Comparison of ENCODE assay signal across 1 cellular context in the genomic region with DNA sequence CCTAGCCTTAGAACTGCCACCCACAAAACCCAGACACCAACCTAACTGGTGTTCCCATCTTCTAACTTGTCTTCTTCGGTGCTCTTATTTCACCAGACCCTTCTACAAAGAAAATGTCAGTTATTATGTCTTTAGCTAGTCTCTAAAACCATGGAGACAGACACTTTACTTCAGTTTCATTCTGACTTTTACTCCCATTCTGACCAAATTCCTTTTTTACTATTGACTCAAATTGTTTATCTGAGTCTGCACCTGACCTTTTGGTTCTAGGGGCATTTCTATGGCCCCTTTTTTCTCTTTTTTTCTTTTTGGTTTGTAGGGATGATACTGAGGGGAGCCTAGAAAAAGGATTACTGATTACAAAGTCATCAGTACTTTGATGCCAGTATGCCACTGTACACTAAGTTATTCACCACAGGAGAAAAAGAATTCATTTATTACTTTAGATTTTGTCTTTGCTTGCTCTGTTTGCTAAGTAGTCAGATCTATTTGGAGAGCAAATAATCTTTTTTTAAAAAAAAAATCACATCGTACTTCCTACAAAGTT.
A peak's percentile ranks its signal among the peaks of the same experiment; 100 is the strongest.
TF ChIP-seq lines count a peak whose summit lies in the region.

No MANE protein-coding gene starts in this region.

TF ChIP-seq in HepG2, 621 proteins besides CTCF, POLR2A, EP300 and RAD21 (continued from another document and continues in another):
- TF ChIP-seq SP1 (IDR thresholded peaks at IDR 0.05): no peak
- TF ChIP-seq SP1 (CRISPR knock-in tag; IDR thresholded peaks at IDR 0.05): no peak
- TF ChIP-seq FOXJ3 (CRISPR knock-in tag; IDR thresholded peaks at IDR 0.05; ENCODE audit: borderline replicate concordance): peak; percentile 74; the same call in 1 of the 2 replicates
- peak; percentile 42; the same call in 1 of the 2 replicates for TF ChIP-seq RCOR2 (CRISPR knock-in tag; IDR thresholded peaks at IDR 0.05)
- no peak for TF ChIP-seq ZNF660 (CRISPR knock-in tag; IDR thresholded peaks at IDR 0.05; ENCODE audit: borderline replicate concordance, low read depth)
- TF ChIP-seq ZNF12 (CRISPR knock-in tag; IDR thresholded peaks at IDR 0.05): no peak
- TF ChIP-seq ZBTB7B (CRISPR knock-in tag; IDR thresholded peaks at IDR 0.05): peak; percentile 80; the same call in 1 of the 2 replicates
- TF ChIP-seq, protein P1, sequence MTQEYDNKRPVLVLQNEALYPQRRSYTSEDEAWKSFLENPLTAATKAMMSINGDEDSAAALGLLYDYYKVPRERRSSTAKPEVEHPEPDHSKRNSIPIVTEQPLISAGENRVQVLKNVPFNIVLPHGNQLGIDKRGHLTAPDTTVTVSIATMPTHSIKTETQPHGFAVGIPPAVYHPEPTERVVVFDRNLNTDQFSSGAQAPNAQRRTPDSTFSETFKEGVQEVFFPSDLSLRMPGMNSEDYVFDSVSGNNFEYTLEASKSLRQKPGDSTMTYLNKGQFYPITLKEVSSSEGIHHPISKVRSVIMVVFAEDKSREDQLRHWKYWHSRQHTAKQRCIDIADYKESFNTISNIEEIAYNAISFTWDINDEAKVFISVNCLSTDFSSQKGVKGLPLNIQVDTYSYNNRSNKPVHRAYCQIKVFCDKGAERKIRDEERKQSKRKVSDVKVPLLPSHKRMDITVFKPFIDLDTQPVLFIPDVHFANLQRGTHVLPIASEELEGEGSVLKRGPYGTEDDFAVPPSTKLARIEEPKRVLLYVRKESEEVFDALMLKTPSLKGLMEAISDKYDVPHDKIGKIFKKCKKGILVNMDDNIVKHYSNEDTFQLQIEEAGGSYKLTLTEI (CRISPR knock-in tag; conservative IDR thresholded peaks at IDR 0.05): no peak
- TF ChIP-seq ZNF468 (CRISPR knock-in tag; IDR thresholded peaks at IDR 0.05): no peak
- TF ChIP-seq CBX1 (IDR thresholded peaks at IDR 0.05; ENCODE audit: low read depth): no peak
- TF ChIP-seq MED13 (CRISPR knock-in tag; IDR thresholded peaks at IDR 0.05): no peak
- TF ChIP-seq ZFP36L1 (CRISPR knock-in tag; IDR thresholded peaks at IDR 0.05): no peak
- TF ChIP-seq SOX6 (IDR thresholded peaks at IDR 0.05): no peak
- TF ChIP-seq SOX6 (CRISPR knock-in tag; IDR thresholded peaks at IDR 0.05): peak; percentile 67; the same call in 1 of the 2 replicates
- no peak for TF ChIP-seq ZNF552 (CRISPR knock-in tag; IDR thresholded peaks at IDR 0.05; ENCODE audit: borderline replicate concordance)
- no peak for TF ChIP-seq ZBTB21 (CRISPR knock-in tag; IDR thresholded peaks at IDR 0.05)
- TF ChIP-seq PLRG1 (conservative IDR thresholded peaks at IDR 0.05): no peak
- TF ChIP-seq ETV6 (CRISPR knock-in tag; conservative IDR thresholded peaks at IDR 0.05): no peak
- TF ChIP-seq, protein P2, sequence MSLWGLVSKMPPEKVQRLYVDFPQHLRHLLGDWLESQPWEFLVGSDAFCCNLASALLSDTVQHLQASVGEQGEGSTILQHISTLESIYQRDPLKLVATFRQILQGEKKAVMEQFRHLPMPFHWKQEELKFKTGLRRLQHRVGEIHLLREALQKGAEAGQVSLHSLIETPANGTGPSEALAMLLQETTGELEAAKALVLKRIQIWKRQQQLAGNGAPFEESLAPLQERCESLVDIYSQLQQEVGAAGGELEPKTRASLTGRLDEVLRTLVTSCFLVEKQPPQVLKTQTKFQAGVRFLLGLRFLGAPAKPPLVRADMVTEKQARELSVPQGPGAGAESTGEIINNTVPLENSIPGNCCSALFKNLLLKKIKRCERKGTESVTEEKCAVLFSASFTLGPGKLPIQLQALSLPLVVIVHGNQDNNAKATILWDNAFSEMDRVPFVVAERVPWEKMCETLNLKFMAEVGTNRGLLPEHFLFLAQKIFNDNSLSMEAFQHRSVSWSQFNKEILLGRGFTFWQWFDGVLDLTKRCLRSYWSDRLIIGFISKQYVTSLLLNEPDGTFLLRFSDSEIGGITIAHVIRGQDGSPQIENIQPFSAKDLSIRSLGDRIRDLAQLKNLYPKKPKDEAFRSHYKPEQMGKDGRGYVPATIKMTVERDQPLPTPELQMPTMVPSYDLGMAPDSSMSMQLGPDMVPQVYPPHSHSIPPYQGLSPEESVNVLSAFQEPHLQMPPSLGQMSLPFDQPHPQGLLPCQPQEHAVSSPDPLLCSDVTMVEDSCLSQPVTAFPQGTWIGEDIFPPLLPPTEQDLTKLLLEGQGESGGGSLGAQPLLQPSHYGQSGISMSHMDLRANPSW (CRISPR knock-in tag; IDR thresholded peaks at IDR 0.05; ENCODE audit: borderline replicate concordance): no peak
- TF ChIP-seq TBX2 (CRISPR knock-in tag; IDR thresholded peaks at IDR 0.05; ENCODE audit: borderline replicate concordance): no peak
- no peak for TF ChIP-seq KLF6 (CRISPR knock-in tag; IDR thresholded peaks at IDR 0.05)
- TF ChIP-seq KMT2A (CRISPR knock-in tag; IDR thresholded peaks at IDR 0.05): no peak; the same call in 1 of the 2 replicates
- no peak for TF ChIP-seq TOPORS (CRISPR knock-in tag; IDR thresholded peaks at IDR 0.05)
- TF ChIP-seq IRX3 (CRISPR knock-in tag; IDR thresholded peaks at IDR 0.05; ENCODE audit: borderline replicate concordance, low read depth): no peak
- TF ChIP-seq, protein P3, sequence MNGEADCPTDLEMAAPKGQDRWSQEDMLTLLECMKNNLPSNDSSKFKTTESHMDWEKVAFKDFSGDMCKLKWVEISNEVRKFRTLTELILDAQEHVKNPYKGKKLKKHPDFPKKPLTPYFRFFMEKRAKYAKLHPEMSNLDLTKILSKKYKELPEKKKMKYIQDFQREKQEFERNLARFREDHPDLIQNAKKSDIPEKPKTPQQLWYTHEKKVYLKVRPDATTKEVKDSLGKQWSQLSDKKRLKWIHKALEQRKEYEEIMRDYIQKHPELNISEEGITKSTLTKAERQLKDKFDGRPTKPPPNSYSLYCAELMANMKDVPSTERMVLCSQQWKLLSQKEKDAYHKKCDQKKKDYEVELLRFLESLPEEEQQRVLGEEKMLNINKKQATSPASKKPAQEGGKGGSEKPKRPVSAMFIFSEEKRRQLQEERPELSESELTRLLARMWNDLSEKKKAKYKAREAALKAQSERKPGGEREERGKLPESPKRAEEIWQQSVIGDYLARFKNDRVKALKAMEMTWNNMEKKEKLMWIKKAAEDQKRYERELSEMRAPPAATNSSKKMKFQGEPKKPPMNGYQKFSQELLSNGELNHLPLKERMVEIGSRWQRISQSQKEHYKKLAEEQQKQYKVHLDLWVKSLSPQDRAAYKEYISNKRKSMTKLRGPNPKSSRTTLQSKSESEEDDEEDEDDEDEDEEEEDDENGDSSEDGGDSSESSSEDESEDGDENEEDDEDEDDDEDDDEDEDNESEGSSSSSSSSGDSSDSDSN (CRISPR knock-in tag; IDR thresholded peaks at IDR 0.05): no peak
- TF ChIP-seq ZNF644 (CRISPR knock-in tag; IDR thresholded peaks at IDR 0.05; ENCODE audit: low read depth): no peak
- no peak for TF ChIP-seq RARG (CRISPR knock-in tag; IDR thresholded peaks at IDR 0.05; ENCODE audit: low read depth)
- no peak for TF ChIP-seq ESRRA (CRISPR knock-in tag; IDR thresholded peaks at IDR 0.05; ENCODE audit: low read depth)
- no peak for TF ChIP-seq ZNF431 (CRISPR knock-in tag; IDR thresholded peaks at IDR 0.05; ENCODE audit: borderline replicate concordance, low read depth)
- no peak for TF ChIP-seq ZNF883 (CRISPR knock-in tag; IDR thresholded peaks at IDR 0.05; ENCODE audit: not compliant biosample characterization)
- peak; percentile 84 for TF ChIP-seq HNF4A (CRISPR knock-in tag; IDR thresholded peaks at IDR 0.05)
- TF ChIP-seq, protein P4, sequence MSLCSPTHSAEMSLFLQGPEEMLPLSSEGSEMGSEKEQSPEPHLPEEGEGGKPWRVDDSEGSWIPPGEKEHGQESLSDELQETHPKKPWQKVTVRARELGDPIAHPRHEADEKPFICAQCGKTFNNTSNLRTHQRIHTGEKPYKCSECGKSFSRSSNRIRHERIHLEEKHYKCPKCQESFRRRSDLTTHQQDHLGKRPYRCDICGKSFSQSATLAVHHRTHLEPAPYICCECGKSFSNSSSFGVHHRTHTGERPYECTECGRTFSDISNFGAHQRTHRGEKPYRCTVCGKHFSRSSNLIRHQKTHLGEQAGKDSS (CRISPR knock-in tag; IDR thresholded peaks at IDR 0.05; ENCODE audit: borderline replicate concordance, low read depth): no peak
- TF ChIP-seq HDAC2 (CRISPR knock-in tag; IDR thresholded peaks at IDR 0.05): 0 out of 2 replicates have a peak, but pooled peaks have one; percentile 58
- TF ChIP-seq AGO1 (IDR thresholded peaks at IDR 0.05; ENCODE audit: low read depth, low read length, poor library complexity, severe bottlenecking): no peak
- peak; percentile 34; the same call in 1 of the 2 replicates for TF ChIP-seq ZKSCAN8 (CRISPR knock-in tag; IDR thresholded peaks at IDR 0.05; ENCODE audit: borderline replicate concordance)
- TF ChIP-seq KLF11 (CRISPR knock-in tag; IDR thresholded peaks at IDR 0.05): no peak
- TF ChIP-seq ZNF331 (CRISPR knock-in tag; IDR thresholded peaks at IDR 0.05): 0 out of 2 replicates have a peak, but pooled peaks have one; percentile 42
- no peak for TF ChIP-seq ZNF274 (CRISPR knock-in tag; IDR thresholded peaks at IDR 0.05)
- no peak for TF ChIP-seq ZNF678 (CRISPR knock-in tag; IDR thresholded peaks at IDR 0.05)
- TF ChIP-seq SRSF9 (IDR thresholded peaks at IDR 0.05; ENCODE audit: borderline replicate concordance, insufficient read depth, low read depth, low read length, poor library complexity, severe bottlenecking): no peak
- TF ChIP-seq ZNF577 (CRISPR knock-in tag; IDR thresholded peaks at IDR 0.05; ENCODE audit: borderline replicate concordance, low read depth): no peak
- no peak for TF ChIP-seq ZNF781 (CRISPR knock-in tag; IDR thresholded peaks at IDR 0.05; ENCODE audit: borderline replicate concordance, not compliant biosample characterization)
- TF ChIP-seq, protein P5, sequence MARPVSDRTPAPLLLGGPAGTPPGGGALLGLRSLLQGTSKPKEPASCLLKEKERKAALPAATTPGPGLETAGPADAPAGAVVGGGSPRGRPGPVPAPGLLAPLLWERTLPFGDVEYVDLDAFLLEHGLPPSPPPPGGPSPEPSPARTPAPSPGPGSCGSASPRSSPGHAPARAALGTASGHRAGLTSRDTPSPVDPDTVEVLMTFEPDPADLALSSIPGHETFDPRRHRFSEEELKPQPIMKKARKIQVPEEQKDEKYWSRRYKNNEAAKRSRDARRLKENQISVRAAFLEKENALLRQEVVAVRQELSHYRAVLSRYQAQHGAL (CRISPR knock-in tag; IDR thresholded peaks at IDR 0.05; ENCODE audit: not compliant biosample characterization): no peak
- TF ChIP-seq DPF2 (CRISPR knock-in tag; IDR thresholded peaks at IDR 0.05; ENCODE audit: borderline replicate concordance, low read depth): peak; percentile 68; the same call in 1 of the 2 replicates
- no peak for TF ChIP-seq ZNF101 (CRISPR knock-in tag; IDR thresholded peaks at IDR 0.05; ENCODE audit: borderline replicate concordance, low read depth)
- TF ChIP-seq SP5 (CRISPR knock-in tag; IDR thresholded peaks at IDR 0.05; ENCODE audit: borderline replicate concordance, low read depth): no peak
- TF ChIP-seq, protein P6, sequence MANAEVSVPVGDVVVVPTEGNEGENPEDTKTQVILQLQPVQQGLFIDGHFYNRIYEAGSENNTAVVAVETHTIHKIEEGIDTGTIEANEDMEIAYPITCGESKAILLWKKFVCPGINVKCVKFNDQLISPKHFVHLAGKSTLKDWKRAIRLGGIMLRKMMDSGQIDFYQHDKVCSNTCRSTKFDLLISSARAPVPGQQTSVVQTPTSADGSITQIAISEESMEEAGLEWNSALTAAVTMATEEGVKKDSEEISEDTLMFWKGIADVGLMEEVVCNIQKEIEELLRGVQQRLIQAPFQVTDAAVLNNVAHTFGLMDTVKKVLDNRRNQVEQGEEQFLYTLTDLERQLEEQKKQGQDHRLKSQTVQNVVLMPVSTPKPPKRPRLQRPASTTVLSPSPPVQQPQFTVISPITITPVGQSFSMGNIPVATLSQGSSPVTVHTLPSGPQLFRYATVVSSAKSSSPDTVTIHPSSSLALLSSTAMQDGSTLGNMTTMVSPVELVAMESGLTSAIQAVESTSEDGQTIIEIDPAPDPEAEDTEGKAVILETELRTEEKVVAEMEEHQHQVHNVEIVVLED (CRISPR knock-in tag; IDR thresholded peaks at IDR 0.05; ENCODE audit: borderline replicate concordance): no peak
- TF ChIP-seq SIX4 (CRISPR knock-in tag; IDR thresholded peaks at IDR 0.05): peak; percentile 44; the same call in 1 of the 2 replicates
- TF ChIP-seq PAX8 (CRISPR knock-in tag; IDR thresholded peaks at IDR 0.05; ENCODE audit: borderline replicate concordance): no peak
- TF ChIP-seq SRSF1 (optimal IDR thresholded peaks at IDR 0.05; ENCODE audit: low read depth, low read length): no peak
- no peak for TF ChIP-seq U2AF2 (IDR thresholded peaks at IDR 0.05; ENCODE audit: low read depth, low read length)
- TF ChIP-seq HIVEP1 (CRISPR knock-in tag; IDR thresholded peaks at IDR 0.05): no peak
- TF ChIP-seq TBL1XR1 (IDR thresholded peaks at IDR 0.05; ENCODE audit: borderline replicate concordance, low read length, partially characterized antibody): no peak
- TF ChIP-seq GTF2F1 (IDR thresholded peaks at IDR 0.05; ENCODE audit: low read length): no peak
- TF ChIP-seq ZSCAN30 (CRISPR knock-in tag; IDR thresholded peaks at IDR 0.05): no peak
- no peak for TF ChIP-seq PCBP2 (optimal IDR thresholded peaks at IDR 0.05; ENCODE audit: low read depth, low read length, poor library complexity, severe bottlenecking)
- TF ChIP-seq BRCA1 (CRISPR knock-in tag; IDR thresholded peaks at IDR 0.05): no peak
- no peak for TF ChIP-seq SMARCE1 (IDR thresholded peaks at IDR 0.05; ENCODE audit: borderline replicate concordance)
- TF ChIP-seq NFRKB (IDR thresholded peaks at IDR 0.05): no peak
- TF ChIP-seq, protein P7, sequence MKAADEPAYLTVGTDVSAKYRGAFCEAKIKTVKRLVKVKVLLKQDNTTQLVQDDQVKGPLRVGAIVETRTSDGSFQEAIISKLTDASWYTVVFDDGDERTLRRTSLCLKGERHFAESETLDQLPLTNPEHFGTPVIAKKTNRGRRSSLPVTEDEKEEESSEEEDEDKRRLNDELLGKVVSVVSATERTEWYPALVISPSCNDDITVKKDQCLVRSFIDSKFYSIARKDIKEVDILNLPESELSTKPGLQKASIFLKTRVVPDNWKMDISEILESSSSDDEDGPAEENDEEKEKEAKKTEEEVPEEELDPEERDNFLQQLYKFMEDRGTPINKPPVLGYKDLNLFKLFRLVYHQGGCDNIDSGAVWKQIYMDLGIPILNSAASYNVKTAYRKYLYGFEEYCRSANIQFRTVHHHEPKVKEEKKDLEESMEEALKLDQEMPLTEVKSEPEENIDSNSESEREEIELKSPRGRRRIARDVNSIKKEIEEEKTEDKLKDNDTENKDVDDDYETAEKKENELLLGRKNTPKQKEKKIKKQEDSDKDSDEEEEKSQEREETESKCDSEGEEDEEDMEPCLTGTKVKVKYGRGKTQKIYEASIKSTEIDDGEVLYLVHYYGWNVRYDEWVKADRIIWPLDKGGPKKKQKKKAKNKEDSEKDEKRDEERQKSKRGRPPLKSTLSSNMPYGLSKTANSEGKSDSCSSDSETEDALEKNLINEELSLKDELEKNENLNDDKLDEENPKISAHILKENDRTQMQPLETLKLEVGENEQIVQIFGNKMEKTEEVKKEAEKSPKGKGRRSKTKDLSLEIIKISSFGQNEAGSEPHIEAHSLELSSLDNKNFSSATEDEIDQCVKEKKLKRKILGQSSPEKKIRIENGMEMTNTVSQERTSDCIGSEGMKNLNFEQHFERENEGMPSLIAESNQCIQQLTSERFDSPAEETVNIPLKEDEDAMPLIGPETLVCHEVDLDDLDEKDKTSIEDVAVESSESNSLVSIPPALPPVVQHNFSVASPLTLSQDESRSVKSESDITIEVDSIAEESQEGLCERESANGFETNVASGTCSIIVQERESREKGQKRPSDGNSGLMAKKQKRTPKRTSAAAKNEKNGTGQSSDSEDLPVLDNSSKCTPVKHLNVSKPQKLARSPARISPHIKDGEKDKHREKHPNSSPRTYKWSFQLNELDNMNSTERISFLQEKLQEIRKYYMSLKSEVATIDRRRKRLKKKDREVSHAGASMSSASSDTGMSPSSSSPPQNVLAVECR (CRISPR knock-in tag; IDR thresholded peaks at IDR 0.05; ENCODE audit: borderline replicate concordance): no peak
- TF ChIP-seq ZNF557 (CRISPR knock-in tag; IDR thresholded peaks at IDR 0.05): no peak
